10 cellular contexts compared by ENCODE assay signal in the genomic region with DNA sequence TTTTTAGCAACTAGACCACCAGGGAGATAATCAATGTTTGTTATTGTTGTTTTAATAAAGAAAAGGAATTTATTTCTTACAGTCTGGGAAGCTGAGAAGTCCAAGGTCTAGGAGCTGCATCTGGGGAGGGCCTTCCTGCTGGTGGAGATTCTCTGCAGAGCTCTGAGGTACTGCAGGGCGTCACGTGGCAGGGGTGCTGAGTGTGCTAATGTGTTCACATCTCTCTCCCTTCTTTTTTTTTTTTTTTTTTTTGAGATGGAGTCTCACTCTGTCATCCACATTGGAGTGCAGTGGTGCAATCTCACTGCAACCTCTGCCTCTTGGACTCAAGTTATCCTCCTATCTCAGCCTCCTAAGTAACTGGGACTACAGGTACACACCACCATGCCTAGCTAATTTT.
"Had no signal": no experiment of that assay in that cellular context is flagged by ENCODE, and none has a peak within 500 bp of the region (broad histone marks: within the 10 kb centered on the region; RNA-seq: fewer than 3 reads in every experiment).

No MANE protein-coding gene starts in this region.

- H3K4me2 ChIP-seq: GM23338 had no signal

- H3K27ac Mint-ChIP-seq: GM23338, H9, HFFc6 had no signal

- H3K4me3 Mint-ChIP-seq: GM23338, H9, HFFc6 had no signal

- H2AFZ ChIP-seq: GM23248, GM23338 had no signal

- H3K4me3 ChIP-seq: GM23248, GM23338, HAP-1 had no signal

- H3K9ac ChIP-seq: GM23248 had no signal

- ATAC-seq: GM23338, HCT116 had no signal

- FAIRE-seq: H54 had no signal

- H3K4me1 Mint-ChIP-seq: GM23338 had no signal

- H3K27ac ChIP-seq: GM23248 had no signal

- H3K36me3 ChIP-seq: HAP-1 had no signal

- H3K9me3 Mint-ChIP-seq: H9 had no signal

- DNase-seq: GM23248, GOT3, H7, H9, HCEC 1CT, HFFc6 had no signal
